1 cellular context compared by ENCODE assay signal in the genomic region with DNA sequence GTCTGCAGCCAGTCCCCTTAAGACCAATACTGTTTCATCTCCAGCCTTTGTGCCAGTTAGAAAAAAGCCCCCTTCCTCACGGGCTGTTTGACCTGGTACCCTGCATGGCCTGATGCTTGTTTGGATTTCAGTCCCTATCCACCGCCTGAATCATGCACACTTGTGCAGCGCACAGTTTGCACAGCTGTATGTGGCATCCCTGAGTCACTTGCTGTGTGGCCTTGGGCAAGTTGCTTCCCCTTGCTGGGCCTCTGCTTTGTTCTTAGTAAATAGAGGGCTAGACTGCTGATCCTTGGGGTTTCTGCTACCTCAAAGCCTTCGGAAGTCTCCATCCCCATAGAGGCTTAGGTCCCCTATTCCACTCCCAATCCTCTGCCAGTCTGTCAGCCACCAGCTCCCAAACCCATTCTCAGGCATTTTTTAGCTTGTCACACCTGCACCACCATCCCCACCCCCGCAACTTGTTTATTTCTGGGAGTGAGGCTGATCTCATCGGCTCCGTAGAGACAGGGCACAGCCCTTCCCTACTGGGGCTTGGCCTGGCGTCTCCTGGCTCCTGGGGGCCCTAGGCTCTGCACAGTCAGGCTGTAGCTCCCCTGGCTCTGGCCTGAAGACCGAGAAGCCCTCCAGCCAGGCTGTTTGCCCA.
TF ChIP-seq lines count a peak whose summit lies in the region.

No MANE protein-coding gene starts in this region.

TF ChIP-seq in GM23338, 12 proteins besides CTCF, POLR2A, EP300 and RAD21 (continued from another document):
- TF ChIP-seq, protein P1, sequence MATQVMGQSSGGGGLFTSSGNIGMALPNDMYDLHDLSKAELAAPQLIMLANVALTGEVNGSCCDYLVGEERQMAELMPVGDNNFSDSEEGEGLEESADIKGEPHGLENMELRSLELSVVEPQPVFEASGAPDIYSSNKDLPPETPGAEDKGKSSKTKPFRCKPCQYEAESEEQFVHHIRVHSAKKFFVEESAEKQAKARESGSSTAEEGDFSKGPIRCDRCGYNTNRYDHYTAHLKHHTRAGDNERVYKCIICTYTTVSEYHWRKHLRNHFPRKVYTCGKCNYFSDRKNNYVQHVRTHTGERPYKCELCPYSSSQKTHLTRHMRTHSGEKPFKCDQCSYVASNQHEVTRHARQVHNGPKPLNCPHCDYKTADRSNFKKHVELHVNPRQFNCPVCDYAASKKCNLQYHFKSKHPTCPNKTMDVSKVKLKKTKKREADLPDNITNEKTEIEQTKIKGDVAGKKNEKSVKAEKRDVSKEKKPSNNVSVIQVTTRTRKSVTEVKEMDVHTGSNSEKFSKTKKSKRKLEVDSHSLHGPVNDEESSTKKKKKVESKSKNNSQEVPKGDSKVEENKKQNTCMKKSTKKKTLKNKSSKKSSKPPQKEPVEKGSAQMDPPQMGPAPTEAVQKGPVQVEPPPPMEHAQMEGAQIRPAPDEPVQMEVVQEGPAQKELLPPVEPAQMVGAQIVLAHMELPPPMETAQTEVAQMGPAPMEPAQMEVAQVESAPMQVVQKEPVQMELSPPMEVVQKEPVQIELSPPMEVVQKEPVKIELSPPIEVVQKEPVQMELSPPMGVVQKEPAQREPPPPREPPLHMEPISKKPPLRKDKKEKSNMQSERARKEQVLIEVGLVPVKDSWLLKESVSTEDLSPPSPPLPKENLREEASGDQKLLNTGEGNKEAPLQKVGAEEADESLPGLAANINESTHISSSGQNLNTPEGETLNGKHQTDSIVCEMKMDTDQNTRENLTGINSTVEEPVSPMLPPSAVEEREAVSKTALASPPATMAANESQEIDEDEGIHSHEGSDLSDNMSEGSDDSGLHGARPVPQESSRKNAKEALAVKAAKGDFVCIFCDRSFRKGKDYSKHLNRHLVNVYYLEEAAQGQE (IDR thresholded peaks at IDR 0.05; ENCODE audit: unreplicated experiment): no peak
- TF ChIP-seq CREB1 (CRISPR knock-in tag; IDR thresholded peaks at IDR 0.05; ENCODE audit: low read depth) (no peak), STAT1 (IDR thresholded peaks at IDR 0.05; ENCODE audit: unreplicated experiment) (no peak)
